Comparison of ENCODE assay signal across 26 cellular contexts in genomic region chr7:105715528-105715927, GRCh38.
DNase-seq lines count a peak whose midpoint lies in the region; ATAC-seq and TF ChIP-seq lines count a peak whose summit lies in the region.
"Had no signal": no experiment of that assay in that cellular context is flagged by ENCODE, and none has a peak within 500 bp of the region (broad histone marks: within the 10 kb centered on the region; RNA-seq: fewer than 3 reads in every experiment).

No MANE protein-coding gene starts in this region.

- POLR2A ChIA-PET in activated CD8-positive, alpha-beta T cell treated with anti-CD3 and anti-CD28 coated beads for 36 hours (lab: Charles Lee): no interaction called here
- POLR2A ChIA-PET in activated CD8-positive, alpha-beta T cell treated with anti-CD3 and anti-CD28 coated beads, Interleukin-2, amount 10 ng/mL, durations not matched to agents 7 days and 5 days (lab: Charles Lee): no interaction called here

- H3K36me3 Mint-ChIP-seq in activated CD8-positive, alpha-beta T cell treated with anti-CD3 and anti-CD28 coated beads for 36 hours (ENCODE audit: low read depth): peaks cover 21% of the 10 kb centered on the region
- H3K36me3 Mint-ChIP-seq in activated CD8-positive, alpha-beta T cell treated with anti-CD3 and anti-CD28 coated beads, Interleukin-2, amount 10 ng/mL, durations not matched to agents 7 days and 5 days (ENCODE audit: low read depth): peaks cover 13% of the 10 kb centered on the region

- intact Hi-C loops in activated CD8-positive, alpha-beta T cell treated with anti-CD3 and anti-CD28 coated beads for 36 hours (cut with micrococcal nuclease): no loop called here
- intact Hi-C loops in cardiac septum (cut with DNase I): no loop called here
- intact Hi-C loops in left ventricle myocardium inferior (cut with micrococcal nuclease): no loop called here

- H3K27me3 ChIP-seq in left ventricle myocardium inferior (ENCODE audit: low read depth) (no peaks in the 10 kb centered on the region), osteoblast (ENCODE audit: insufficient read depth, low read length) (no peaks in the 10 kb centered on the region)

- H3K4me1 ChIP-seq in left ventricle myocardium inferior: peaks cover 56% of the 10 kb centered on the region
- H3K4me1 ChIP-seq in osteoblast (ENCODE audit: insufficient read depth, low read length): peaks cover 12% of the 10 kb centered on the region
- H3K4me1 ChIP-seq: A549 had no signal

- CTCF ChIA-PET in activated CD8-positive, alpha-beta T cell treated with anti-CD3 and anti-CD28 coated beads for 36 hours (lab: Charles Lee): interaction anchor here (2.4 kb wide), 1 partner anchor 59 kb away, joined by 12 read pairs; no protein-coding TSS in a partner anchor
- CTCF ChIA-PET in activated CD8-positive, alpha-beta T cell treated with anti-CD3 and anti-CD28 coated beads, Interleukin-2, amount 10 ng/mL, durations not matched to agents 7 days and 5 days (lab: Charles Lee): interaction anchor here (1.0 kb wide), 1 partner anchor 59 kb away, joined by 3 read pairs; no protein-coding TSS in a partner anchor

- peaks cover 20% of the 10 kb centered on the region for H3K9me3 Mint-ChIP-seq in activated CD8-positive, alpha-beta T cell treated with anti-CD3 and anti-CD28 coated beads for 36 hours
- peaks cover 17% of the 10 kb centered on the region for H3K9me3 Mint-ChIP-seq in activated CD8-positive, alpha-beta T cell treated with anti-CD3 and anti-CD28 coated beads, Interleukin-2, amount 10 ng/mL, durations not matched to agents 7 days and 5 days (ENCODE audit: insufficient read depth)

- no peak overlapping the region for H3K4me2 ChIP-seq in osteoblast (ENCODE audit: insufficient read depth, low read length)
- H3K4me2 ChIP-seq: A549 had no signal

- H4K20me1 ChIP-seq in osteoblast (ENCODE audit: insufficient read depth, low read length): peaks cover 9% of the 10 kb centered on the region

- no peak overlapping the region for H3K27ac Mint-ChIP-seq in activated CD8-positive, alpha-beta T cell treated with anti-CD3 and anti-CD28 coated beads for 36 hours
- no peak overlapping the region for H3K27ac Mint-ChIP-seq in activated CD8-positive, alpha-beta T cell treated with anti-CD3 and anti-CD28 coated beads, Interleukin-2, amount 10 ng/mL, durations not matched to agents 7 days and 5 days

- no peaks in the 10 kb centered on the region for H3K4me1 Mint-ChIP-seq in activated CD8-positive, alpha-beta T cell treated with anti-CD3 and anti-CD28 coated beads for 36 hours (ENCODE audit: low read depth)
- H3K4me1 Mint-ChIP-seq in activated CD8-positive, alpha-beta T cell treated with anti-CD3 and anti-CD28 coated beads, Interleukin-2, amount 10 ng/mL, durations not matched to agents 7 days and 5 days (ENCODE audit: low read depth): no peaks in the 10 kb centered on the region

- no peak overlapping the region for H3K27ac ChIP-seq in left ventricle myocardium inferior (replicated peaks)
- H3K27ac ChIP-seq in osteoblast (ENCODE audit: low read depth, low read length): no peak overlapping the region
- H3K27ac ChIP-seq: A549, GM23248 had no signal

- peak; percentile 17 for DNase-seq in activated CD8-positive, alpha-beta T cell treated with anti-CD3 and anti-CD28 coated beads for 36 hours
- no peak for DNase-seq in activated CD8-positive, alpha-beta T cell treated with anti-CD3 and anti-CD28 coated beads, Interleukin-2, amount 10 ng/mL, durations not matched to agents 7 days and 5 days
- DNase-seq in cardiac septum (ENCODE audit: low spot score) (peak; percentile 5), left ventricle myocardium inferior (no peak), osteoblast (ENCODE audit: insufficient read length, low spot score, missing footprints) (peak; percentile 39), HPDE6-E6E7 (ENCODE audit: extremely low spot score) (no peak)
- DNase-seq: C1 segment of cervical spinal cord; CD4-positive, alpha-beta memory T cell; COR-L47; DMS53; GM23248; H7; Kasumi-1; NCI-H1092 treated with DMSO at 0.1 percent for 48 hours; NCI-H1436; NCI-H187; NCI-H2081 treated with DMSO at 0.1 percent for 48 hours; NCI-H2171; NCI-H226; NCI-H510A; NCI-H69; Right ventricle myocardium superior; RPMI8226 had no signal

- H3K36me3 ChIP-seq in left ventricle myocardium inferior (peaks cover 7% of the 10 kb centered on the region), osteoblast (ENCODE audit: insufficient read depth, low read length) (no peaks in the 10 kb centered on the region)

- no peak overlapping the region for H3K4me3 Mint-ChIP-seq in activated CD8-positive, alpha-beta T cell treated with anti-CD3 and anti-CD28 coated beads for 36 hours
- H3K4me3 Mint-ChIP-seq in activated CD8-positive, alpha-beta T cell treated with anti-CD3 and anti-CD28 coated beads, Interleukin-2, amount 10 ng/mL, durations not matched to agents 7 days and 5 days: no peak overlapping the region
- H3K4me3 Mint-ChIP-seq: CD4-positive, alpha-beta memory T cell had no signal

- H3K27me3 Mint-ChIP-seq in activated CD8-positive, alpha-beta T cell treated with anti-CD3 and anti-CD28 coated beads for 36 hours: no peaks in the 10 kb centered on the region
- H3K27me3 Mint-ChIP-seq in activated CD8-positive, alpha-beta T cell treated with anti-CD3 and anti-CD28 coated beads, Interleukin-2, amount 10 ng/mL, durations not matched to agents 7 days and 5 days (ENCODE audit: low read depth): no peaks in the 10 kb centered on the region
- H3K27me3 Mint-ChIP-seq: CD4-positive, alpha-beta memory T cell had no signal

- peaks cover 22% of the 10 kb centered on the region for H3K9me3 ChIP-seq in left ventricle myocardium inferior (replicated peaks)
- no peaks in the 10 kb centered on the region for H3K9me3 ChIP-seq in osteoblast (ENCODE audit: low read depth, low read length)

- no peak overlapping the region for H3K4me3 ChIP-seq in left ventricle myocardium inferior
- H3K4me3 ChIP-seq in osteoblast (ENCODE audit: insufficient read depth, low read length): no peak overlapping the region
- H3K4me3 ChIP-seq: A549, GM23248 had no signal

- H3K79me2 ChIP-seq in osteoblast (ENCODE audit: insufficient read depth, low read length): no peaks in the 10 kb centered on the region

- ATAC-seq in activated CD8-positive, alpha-beta T cell treated with anti-CD3 and anti-CD28 coated beads for 36 hours: peak; percentile 79
- ATAC-seq in activated CD8-positive, alpha-beta T cell treated with anti-CD3 and anti-CD28 coated beads, Interleukin-2, amount 10 ng/mL, durations not matched to agents 7 days and 5 days: no peak
- ATAC-seq in GM18870 (IDR thresholded peaks at IDR 0.05; ENCODE audit: unreplicated experiment): no peak
- ATAC-seq: A549, HepG2 had no signal

- no peak for TF ChIP-seq CTCF in activated CD8-positive, alpha-beta T cell treated with anti-CD3 and anti-CD28 coated beads for 36 hours (IDR thresholded peaks at IDR 0.05)
- TF ChIP-seq CTCF in left ventricle myocardium inferior (IDR thresholded peaks at IDR 0.05; ENCODE audit: borderline replicate concordance) (no peak), osteoblast (IDR thresholded peaks at IDR 0.05; ENCODE audit: extremely low read depth, low read depth, low read length) (no peak)

- no peak overlapping the region for H2AFZ ChIP-seq in osteoblast (ENCODE audit: low read length)
- H2AFZ ChIP-seq: GM23248 had no signal

Comparison
In these comparisons a context has a peak if more than half of its experiments do, and no peak if none do; other contexts are left out.
1. DNase-seq: peak in activated CD8-positive, alpha-beta T cell treated with anti-CD3 and anti-CD28 coated beads for 36 hours (single experiment), cardiac septum (single experiment) and osteoblast (single experiment); none in activated CD8-positive, alpha-beta T cell treated with anti-CD3 and anti-CD28 coated beads, Interleukin-2, amount 10 ng/mL, durations not matched to agents 7 days and 5 days (single experiment), left ventricle myocardium inferior (single experiment) and HPDE6-E6E7 (single experiment).